Comparison of ENCODE assay signal across 13 cellular contexts in genomic region chr2:46855805-46856204, GRCh38. TPM values are rescaled to one million over a fixed set of nuclear protein-coding genes. Genes with fewer than 3 reads are reported as not detected.
DNase-seq lines count a peak whose midpoint lies in the region; ATAC-seq and TF ChIP-seq lines count a peak whose summit lies in the region.
"Had no signal": no experiment of that assay in that cellular context is flagged by ENCODE, and none has a peak within 500 bp of the region (broad histone marks: within the 10 kb centered on the region; RNA-seq: fewer than 3 reads in every experiment).

No MANE protein-coding gene starts in this region.

- 53 to 77% methylated on average over 1 of the region's 1 CpG for WGBS in esophagus, 2 donors
- 83 to 94% methylated on average over 1 of the region's 1 CpG for WGBS in upper lobe of left lung, 2 donors

- peaks cover 15% of the 10 kb centered on the region for H3K79me2 ChIP-seq in osteoblast (ENCODE audit: insufficient read depth, low read length)

- DNase-seq in left ventricle myocardium inferior (no peak), Right ventricle myocardium superior (no peak), osteoblast (ENCODE audit: insufficient read length, low spot score, missing footprints) (no peak), upper lobe of left lung (no peak), head of caudate nucleus (no peak), Peyer's patch (no peak)
- DNase-seq in activated T-cell treated with anti-CD3 and anti-CD28 coated beads, Interleukin-2, amount 50 U/mL, for 48 hours = no peak
- DNase-seq: effector memory CD8-positive, alpha-beta T cell; Kasumi-1; NCI-H187 treated with DMSO at 0.1 percent for 48 hours; NCI-H82 had no signal

- H2AFZ ChIP-seq in osteoblast (ENCODE audit: low read length) = no peak overlapping the region

- H3K4me3 ChIP-seq in left ventricle myocardium inferior (no peak overlapping the region), esophagus (ENCODE audit: low read depth in 1 of 2, low read length in 2 of 2) (no peak overlapping the region), osteoblast (ENCODE audit: insufficient read depth, low read length) (no peak overlapping the region), upper lobe of left lung (no peak overlapping the region), Peyer's patch (no peak overlapping the region)

- no peak for TF ChIP-seq POLR2A in upper lobe of left lung (IDR thresholded peaks at IDR 0.05)
- no peak for TF ChIP-seq POLR2A in Peyer's patch (IDR thresholded peaks at IDR 0.05)

- H3K4me2 ChIP-seq in osteoblast (ENCODE audit: insufficient read depth, low read length) = no peak overlapping the region

- no peak for TF ChIP-seq CTCF in left ventricle myocardium inferior (IDR thresholded peaks at IDR 0.05; ENCODE audit: borderline replicate concordance)
- no peak for TF ChIP-seq CTCF in osteoblast (IDR thresholded peaks at IDR 0.05; ENCODE audit: extremely low read depth, low read depth, low read length)
- no peak for TF ChIP-seq CTCF in upper lobe of left lung (IDR thresholded peaks at IDR 0.05)
- TF ChIP-seq CTCF in Peyer's patch (IDR thresholded peaks at IDR 0.05) = no peak

- H3K4me1 ChIP-seq in left ventricle myocardium inferior = peaks cover 39% of the 10 kb centered on the region
- H3K4me1 ChIP-seq in esophagus (ENCODE audit: control insufficient read depth in 2 of 2, insufficient read depth in 2 of 2, low read length in 1 of 2) = peaks cover 4 to 6% of the 10 kb centered on the region in 2 donors
- H3K4me1 ChIP-seq in osteoblast (ENCODE audit: insufficient read depth, low read length) = peaks cover 60% of the 10 kb centered on the region
- H3K4me1 ChIP-seq in upper lobe of left lung = peaks cover 8 to 25% (median 20%) of the 10 kb centered on the region in 4 donors
- H3K4me1 ChIP-seq in Peyer's patch = peaks cover 0 to 18% (median 0%) of the 10 kb centered on the region in 4 donors

- intact Hi-C loops in left ventricle myocardium inferior (cut with micrococcal nuclease) (no loop called here), Right ventricle myocardium superior (cut with DNase I) (no loop called here), head of caudate nucleus (cut with DNase I) (no loop called here)

- H4K20me1 ChIP-seq in osteoblast (ENCODE audit: insufficient read depth, low read length) = no peaks in the 10 kb centered on the region

- ATAC-seq in Right ventricle myocardium superior (ENCODE audit: poor library complexity) (no peak), upper lobe of left lung (ENCODE audit: low FRiP score in 2 of 2) (no peak)
- ATAC-seq: effector memory CD8-positive, alpha-beta T cell; WTC11 had no signal

- H3K27ac ChIP-seq in left ventricle myocardium inferior (replicated peaks) = peak overlapping the region; percentile 92
- H3K27ac ChIP-seq in esophagus (ENCODE audit: low read depth in 2 of 2, low read length in 1 of 2) = peak overlapping the region; percentile 25 to 66
- H3K27ac ChIP-seq in osteoblast (ENCODE audit: low read depth, low read length) = peak overlapping the region; percentile 97
- H3K27ac ChIP-seq in upper lobe of left lung = peak overlapping the region; percentile 12 to 81 (median 76)
- H3K27ac ChIP-seq in Peyer's patch = peak overlapping the region in 2 of 4 donors; percentile 52 to 80

- H3K9me3 ChIP-seq in left ventricle myocardium inferior (replicated peaks) (no peaks in the 10 kb centered on the region), esophagus (ENCODE audit: control insufficient read depth in 2 of 2, insufficient read depth in 1 of 2, low read depth in 1 of 2, low read length in 1 of 2) (no peaks in the 10 kb centered on the region), osteoblast (ENCODE audit: low read depth, low read length) (no peaks in the 10 kb centered on the region), upper lobe of left lung (peaks cover 0 to 4% (median 0%) of the 10 kb centered on the region in 4 donors), Peyer's patch (no peaks in the 10 kb centered on the region)

- TF ChIP-seq EP300 in upper lobe of left lung (IDR thresholded peaks at IDR 0.05) = no peak

- no peaks in the 10 kb centered on the region for H3K36me3 ChIP-seq in left ventricle myocardium inferior
- no peaks in the 10 kb centered on the region for H3K36me3 ChIP-seq in esophagus (ENCODE audit: control insufficient read depth in 2 of 2, insufficient read depth in 2 of 2, low read length in 1 of 2)
- H3K36me3 ChIP-seq in osteoblast (ENCODE audit: insufficient read depth, low read length) = peaks cover 3% of the 10 kb centered on the region
- H3K36me3 ChIP-seq in upper lobe of left lung = no peaks in the 10 kb centered on the region
- H3K36me3 ChIP-seq in Peyer's patch = no peaks in the 10 kb centered on the region

- H3K27me3 ChIP-seq in left ventricle myocardium inferior (ENCODE audit: low read depth) (no peaks in the 10 kb centered on the region), esophagus (ENCODE audit: control insufficient read depth in 1 of 2, insufficient read depth in 2 of 2, low read length in 2 of 2) (no peaks in the 10 kb centered on the region), osteoblast (ENCODE audit: insufficient read depth, low read length) (no peaks in the 10 kb centered on the region), upper lobe of left lung (no peaks in the 10 kb centered on the region), Peyer's patch (no peaks in the 10 kb centered on the region)

RNA-seq across cellular contexts. Expression of gene MCFD2, which starts 59.8 kb away (rescaled TPM):
- 61.2 TPM for total RNA-seq in left ventricle myocardium inferior
- 57.1 TPM for total RNA-seq in Right ventricle myocardium superior
- polyA plus RNA-seq in esophagus = 10 to 100 TPM; 12.4 to 20.4 TPM
- total RNA-seq in osteoblast = 136 and 185 TPM in 2 replicates
- total RNA-seq in upper lobe of left lung = 100 to 1,000 TPM in 1 of 6 donors, 10 to 100 TPM in 5; 16.8 to 102 (median 77.5) TPM
- total RNA-seq in Peyer's patch = 10 to 100 TPM; 21.5 to 60.4 (median 49.2) TPM
